ENCODE assay signal across 30 cellular contexts in genomic region chr1:195495720-195496635, GRCh38.
DNase-seq lines count a peak whose midpoint lies in the region; ATAC-seq, FAIRE-seq and TF ChIP-seq lines count a peak whose summit lies in the region.
"Had no signal": no experiment of that assay in that cellular context is flagged by ENCODE, and none has a peak within 500 bp of the region (broad histone marks: within the 10 kb centered on the region; RNA-seq: fewer than 3 reads in every experiment).

No MANE protein-coding gene starts in this region.

- peak; percentile 25 to 45 (median 26); a peak in 3 of 4 replicates for TF ChIP-seq CTCF in H1 (IDR thresholded peaks at IDR 0.05; ENCODE audit: control extremely low read depth in 1 of 3, insufficient read depth in 1 of 3, low read depth in 1 of 3, low read length in 3 of 3)

- POLR2A ChIA-PET in H1 (lab: Charles Lee; ENCODE audit: partially characterized antibody): no interaction called here

- H2BK12ac ChIP-seq in H1 (ENCODE audit: low read depth, low read length): no peak overlapping the region

- H3K4ac ChIP-seq in H1 (replicated peaks; ENCODE audit: insufficient read length, low read depth, low read length): no peak overlapping the region

- no peak overlapping the region for H3K4me2 ChIP-seq in H1 (ENCODE audit: insufficient read depth in 1 of 2, low read depth in 2 of 2, low read length in 2 of 2)
- H3K4me2 ChIP-seq: A549 had no signal

- H3K27ac Mint-ChIP-seq in effector memory CD8-positive, alpha-beta T cell: no peak overlapping the region
- H3K27ac Mint-ChIP-seq: activated CD4-positive, alpha-beta T cell treated with anti-CD3 and anti-CD28 coated beads, Interleukin-2, amount 10 ng/mL, durations not matched to agents 7 days and 5 days; activated CD8-positive, alpha-beta memory T cell treated with anti-CD3 and anti-CD28 coated beads, Interleukin-2, amount 10 ng/mL, durations not matched to agents 7 days and 5 days; activated naive CD4-positive, alpha-beta T cell treated with anti-CD3 and anti-CD28 coated beads, Interleukin-2, amount 50 U/mL, for 24 hours; B cell; dendritic cell treated with granulocyte-macrophage colony-stimulating factor and Interleukin-4, amounts not matched to agents 40 ng/mL and 50 ng/mL, for 4 days; natural killer cell; T-helper 1 cell treated with Interleukin-12 subunit alpha and Interleukin-12 subunit beta and Interleukin-4 antibody, amounts not matched to agents 30 μg/mL and 1 μg/mL, for 36 hours had no signal

- H3K23me2 ChIP-seq in H1 (ENCODE audit: low read depth, low read length): no peaks in the 10 kb centered on the region; the same call in 1 of the 2 replicates

- H2AFZ ChIP-seq in H1 (ENCODE audit: low read length): no peak overlapping the region

- peak; percentile 65 for ATAC-seq in HG02588 (IDR thresholded peaks at IDR 0.05; ENCODE audit: unreplicated experiment)
- ATAC-seq in HG03175 (IDR thresholded peaks at IDR 0.05; ENCODE audit: unreplicated experiment): no peak
- ATAC-seq in effector memory CD8-positive, alpha-beta T cell (replicated peaks): no peak
- ATAC-seq: A549; activated CD8-positive, alpha-beta memory T cell treated with anti-CD3 and anti-CD28 coated beads, Interleukin-2, amount 10 ng/mL, durations not matched to agents 7 days and 5 days; left lung; natural killer cell; pancreas had no signal

- no peak overlapping the region for H3K4me3 Mint-ChIP-seq in effector memory CD8-positive, alpha-beta T cell
- H3K4me3 Mint-ChIP-seq: activated CD4-positive, alpha-beta T cell treated with anti-CD3 and anti-CD28 coated beads, Interleukin-2, amount 10 ng/mL, durations not matched to agents 7 days and 5 days; activated CD8-positive, alpha-beta memory T cell treated with anti-CD3 and anti-CD28 coated beads, Interleukin-2, amount 10 ng/mL, durations not matched to agents 7 days and 5 days; activated naive CD4-positive, alpha-beta T cell treated with anti-CD3 and anti-CD28 coated beads, Interleukin-2, amount 50 U/mL, for 24 hours; B cell; dendritic cell treated with granulocyte-macrophage colony-stimulating factor and Interleukin-4, amounts not matched to agents 40 ng/mL and 50 ng/mL, for 4 days; natural killer cell; T-helper 1 cell treated with Interleukin-12 subunit alpha and Interleukin-12 subunit beta and Interleukin-4 antibody, amounts not matched to agents 30 μg/mL and 1 μg/mL, for 36 hours had no signal

- no peaks in the 10 kb centered on the region for H3K27me3 Mint-ChIP-seq in effector memory CD8-positive, alpha-beta T cell
- H3K27me3 Mint-ChIP-seq: activated CD4-positive, alpha-beta T cell treated with anti-CD3 and anti-CD28 coated beads, Interleukin-2, amount 10 ng/mL, durations not matched to agents 7 days and 5 days; activated CD8-positive, alpha-beta memory T cell treated with anti-CD3 and anti-CD28 coated beads, Interleukin-2, amount 10 ng/mL, durations not matched to agents 7 days and 5 days; activated naive CD4-positive, alpha-beta T cell treated with anti-CD3 and anti-CD28 coated beads, Interleukin-2, amount 50 U/mL, for 24 hours; B cell; dendritic cell treated with granulocyte-macrophage colony-stimulating factor and Interleukin-4, amounts not matched to agents 40 ng/mL and 50 ng/mL, for 4 days had no signal

- TF ChIP-seq EP300 in H1 (IDR thresholded peaks at IDR 0.05; ENCODE audit: borderline replicate concordance in 1 of 2, low read depth in 2 of 2, low read length in 2 of 2): no peak

- no peak overlapping the region for H3K27ac ChIP-seq in H1 (ENCODE audit: low read depth, low read length)
- H3K27ac ChIP-seq: A549, left lung, pancreas, Peyer's patch, right atrium auricular region, stomach, tibial nerve, VCaP had no signal

- no peaks in the 10 kb centered on the region for H3K27me3 ChIP-seq in H1 (replicated peaks in 1 of 4; ENCODE audit: control insufficient read depth in 3 of 4, extremely low read depth in 1 of 4, insufficient read depth in 3 of 4, low read length in 3 of 4)
- H3K27me3 ChIP-seq: left lung, pancreas, Peyer's patch, right atrium auricular region, stomach, tibial nerve had no signal

- no peak overlapping the region for H3K23ac ChIP-seq in H1 (ENCODE audit: insufficient read length)

- H4K5ac ChIP-seq in H1 (ENCODE audit: insufficient read length, low read depth, low read length): no peak overlapping the region

- no peaks in the 10 kb centered on the region for H3K79me2 ChIP-seq in H1 (ENCODE audit: control insufficient read depth in 1 of 2, insufficient read depth in 2 of 2, low read length in 2 of 2)

- TF ChIP-seq POLR2A in H1 (IDR thresholded peaks at IDR 0.05; ENCODE audit: control extremely low read depth in 1 of 2, low read depth in 2 of 2, low read length in 2 of 2): no peak

- no peaks in the 10 kb centered on the region for H3K36me3 Mint-ChIP-seq in effector memory CD8-positive, alpha-beta T cell (ENCODE audit: insufficient read depth)
- H3K36me3 Mint-ChIP-seq: activated CD8-positive, alpha-beta memory T cell treated with anti-CD3 and anti-CD28 coated beads, Interleukin-2, amount 10 ng/mL, durations not matched to agents 7 days and 5 days; activated naive CD4-positive, alpha-beta T cell treated with anti-CD3 and anti-CD28 coated beads, Interleukin-2, amount 50 U/mL, for 24 hours had no signal

- H3K9me3 Mint-ChIP-seq in effector memory CD8-positive, alpha-beta T cell: peaks cover 5 to 7% of the 10 kb centered on the region in 2 donors
- H3K9me3 Mint-ChIP-seq: activated CD4-positive, alpha-beta T cell treated with anti-CD3 and anti-CD28 coated beads, Interleukin-2, amount 10 ng/mL, durations not matched to agents 7 days and 5 days; activated naive CD4-positive, alpha-beta T cell treated with anti-CD3 and anti-CD28 coated beads, Interleukin-2, amount 50 U/mL, for 24 hours; T-helper 1 cell treated with Interleukin-12 subunit alpha and Interleukin-12 subunit beta and Interleukin-4 antibody, amounts not matched to agents 30 μg/mL and 1 μg/mL, for 36 hours had no signal

- H3K4me1 Mint-ChIP-seq in effector memory CD8-positive, alpha-beta T cell (ENCODE audit: low read depth in 2 of 2): no peaks in the 10 kb centered on the region
- H3K4me1 Mint-ChIP-seq: activated CD4-positive, alpha-beta T cell treated with anti-CD3 and anti-CD28 coated beads, Interleukin-2, amount 10 ng/mL, durations not matched to agents 7 days and 5 days; activated CD8-positive, alpha-beta memory T cell treated with anti-CD3 and anti-CD28 coated beads, Interleukin-2, amount 10 ng/mL, durations not matched to agents 7 days and 5 days; activated naive CD4-positive, alpha-beta T cell treated with anti-CD3 and anti-CD28 coated beads, Interleukin-2, amount 50 U/mL, for 24 hours; B cell; natural killer cell had no signal

- H2BK120ac ChIP-seq in H1 (replicated peaks; ENCODE audit: low read depth, low read length): no peak overlapping the region

- H3K14ac ChIP-seq in H1 (ENCODE audit: insufficient read length): no peak overlapping the region

- H3K79me1 ChIP-seq in H1 (ENCODE audit: low read depth, low read length): no peaks in the 10 kb centered on the region

- H2BK15ac ChIP-seq in H1 (ENCODE audit: low read length): no peak overlapping the region

- WGBS in H1 (ENCODE audit: extremely low coverage in 1 of 2, insufficient coverage in 1 of 2, insufficient read length in 1 of 2, insufficient replicate concordance in 2 of 2, low coverage in 1 of 2, low lambda C conversion rate in 2 of 2, missing lambda C conversion rate in 1 of 2), 2 experiments: 79% methylated on average over 5 of the region's 5 CpGs; no CpG with 5 or more reads in 1 of the 2 experiments

- H2AK5ac ChIP-seq in H1 (ENCODE audit: low read depth, low read length): no peak overlapping the region

- no peak overlapping the region for H3K4me3 ChIP-seq in H1 (ENCODE audit: extremely low read depth in 1 of 4, insufficient read depth in 2 of 4, low read depth in 3 of 4, low read length in 4 of 4)
- H3K4me3 ChIP-seq: A549, left lung, pancreas, Peyer's patch, right atrium auricular region, stomach, tibial nerve had no signal

- H2BK20ac ChIP-seq in H1 (ENCODE audit: low read length): no peak overlapping the region

- no peak overlapping the region for H4K91ac ChIP-seq in H1 (replicated peaks; ENCODE audit: insufficient read length, low read length)

- CTCF ChIA-PET in H1 (lab: Charles Lee; ENCODE audit: partially characterized antibody): interaction anchor here (0.6 to 1.3 kb wide), 4 partner anchors 9 to 19 kb away, joined by 3 to 6 read pairs (median 3); no protein-coding TSS in a partner anchor

- no peak overlapping the region for H3K18ac ChIP-seq in H1 (ENCODE audit: extremely low read depth, low read length)

- no peaks in the 10 kb centered on the region for H3K4me1 ChIP-seq in H1 (replicated peaks in 1 of 4; ENCODE audit: control insufficient read depth in 3 of 4, insufficient read depth in 4 of 4, low read length in 3 of 4)
- H3K4me1 ChIP-seq: A549, left lung, pancreas, Peyer's patch, right atrium auricular region, stomach, tibial nerve had no signal

- H4K8ac ChIP-seq in H1 (ENCODE audit: extremely low read depth, insufficient read depth, low read length): no peak overlapping the region

- peak; percentile 50 to 58; a peak in 3 of 4 replicates for TF ChIP-seq RAD21 in H1 (IDR thresholded peaks at IDR 0.05 in 1 of 2, conservative IDR thresholded peaks at IDR 0.05 in 1 of 2; ENCODE audit: low read depth in 2 of 2, low read length in 2 of 2)

- peak; percentile 15 for DNase-seq in ELF-1 (ENCODE audit: low read depth, low spot score)
- DNase-seq in NCI-H69 (lab: John Stamatoyannopoulos, UW): peak; percentile 32
- no peak for DNase-seq in H1 (ENCODE audit: low read depth in 1 of 2, low spot score in 2 of 2)
- DNase-seq in effector CD8-positive, alpha-beta T cell (lab: John Stamatoyannopoulos, UW): no peak
- no peak for DNase-seq in effector memory CD8-positive, alpha-beta T cell
- DNase-seq in NCI-H446 (lab: John Stamatoyannopoulos, UW): no peak
- DNase-seq: activated CD4-positive, alpha-beta T cell treated with anti-CD3 and anti-CD28 coated beads, Interleukin-2, amount 10 ng/mL, durations not matched to agents 7 days and 5 days; activated CD8-positive, alpha-beta memory T cell treated with anti-CD3 and anti-CD28 coated beads, Interleukin-2, amount 10 ng/mL, durations not matched to agents 7 days and 5 days; caudate nucleus; DMS79 treated with DMSO at 0.1 percent for 48 hours; head of caudate nucleus; left lung; midbrain; natural killer cell; NCI-H146; pancreas; Peyer's patch; stimulated activated CD4-positive, alpha-beta T cell treated with anti-CD3 and anti-CD28 coated beads, Interleukin-12 subunit alpha, Interleukin-12 subunit beta, amount 100 ng/mL, for 4 hours; stomach had no signal

- no peaks in the 10 kb centered on the region for H4K20me1 ChIP-seq in H1 (replicated peaks in 1 of 2; ENCODE audit: control insufficient read depth in 1 of 2, insufficient read depth in 2 of 2, low read length in 2 of 2)

- no peak overlapping the region for H3K56ac ChIP-seq in H1 (replicated peaks; ENCODE audit: insufficient read length, low read depth, low read length)

- FAIRE-seq in H1 (lab: Jason Lieb, UNC): no peak
- FAIRE-seq: A549, endothelial cell of umbilical vein, pancreas had no signal

- no peak overlapping the region for H3K9ac ChIP-seq in H1 (replicated peaks in 1 of 4; ENCODE audit: extremely low read depth in 1 of 4, low read depth in 3 of 4, low read length in 3 of 4)

- no peak overlapping the region for H2BK5ac ChIP-seq in H1 (ENCODE audit: low read depth, low read length)

- H3K9me3 ChIP-seq in H1 (ENCODE audit: insufficient read depth in 2 of 2, low read depth in 1 of 2, low read length in 1 of 2): no peaks in the 10 kb centered on the region
- H3K9me3 ChIP-seq: A549, pancreas, Peyer's patch had no signal

- no peaks in the 10 kb centered on the region for H3K36me3 ChIP-seq in H1 (ENCODE audit: control insufficient read depth in 2 of 4, insufficient read depth in 4 of 4, low read length in 3 of 4)
- H3K36me3 ChIP-seq: left lung, pancreas, Peyer's patch, right atrium auricular region, stomach, tibial nerve had no signal

Comparison
In these comparisons a context has a peak if more than half of its experiments do, and no peak if none do; other contexts are left out.
1. DNase-seq: peak in ELF-1 (single experiment) and NCI-H69 (single experiment); none in H1 (0 of 2), effector CD8-positive, alpha-beta T cell (single experiment), effector memory CD8-positive, alpha-beta T cell (0 of 3) and NCI-H446 (0 of 2).